In genomic region chr19:41327076-41327475, GRCh38 we compare ENCODE assay signal across 1 cellular context.
TF ChIP-seq lines count a peak whose summit lies in the region.

No MANE protein-coding gene starts in this region.

TF ChIP-seq in WTC11, 78 proteins besides CTCF, POLR2A, EP300 and RAD21 (continued from another document):
- TF ChIP-seq ZSCAN18 (CRISPR knock-in tag; IDR thresholded peaks at IDR 0.05), result no peak
- no peak for TF ChIP-seq ZMAT4 (CRISPR knock-in tag; IDR thresholded peaks at IDR 0.05)
- TF ChIP-seq NFYB (CRISPR knock-in tag; conservative IDR thresholded peaks at IDR 0.05; ENCODE audit: low read depth), result no peak
- TF ChIP-seq NR3C1 (CRISPR knock-in tag; conservative IDR thresholded peaks at IDR 0.05; ENCODE audit: low read depth), result no peak
- TF ChIP-seq HMGXB4 (CRISPR knock-in tag; IDR thresholded peaks at IDR 0.05), result no peak
- TF ChIP-seq, protein P1, sequence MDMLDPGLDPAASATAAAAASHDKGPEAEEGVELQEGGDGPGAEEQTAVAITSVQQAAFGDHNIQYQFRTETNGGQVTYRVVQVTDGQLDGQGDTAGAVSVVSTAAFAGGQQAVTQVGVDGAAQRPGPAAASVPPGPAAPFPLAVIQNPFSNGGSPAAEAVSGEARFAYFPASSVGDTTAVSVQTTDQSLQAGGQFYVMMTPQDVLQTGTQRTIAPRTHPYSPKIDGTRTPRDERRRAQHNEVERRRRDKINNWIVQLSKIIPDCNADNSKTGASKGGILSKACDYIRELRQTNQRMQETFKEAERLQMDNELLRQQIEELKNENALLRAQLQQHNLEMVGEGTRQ (CRISPR knock-in tag; IDR thresholded peaks at IDR 0.05), result no peak
- TF ChIP-seq JAZF1 (CRISPR knock-in tag; IDR thresholded peaks at IDR 0.05), result no peak
- no peak for TF ChIP-seq ELF4 (CRISPR knock-in tag; IDR thresholded peaks at IDR 0.05; ENCODE audit: low read depth)
- no peak for TF ChIP-seq TP53 (CRISPR knock-in tag; IDR thresholded peaks at IDR 0.05)
- no peak for TF ChIP-seq MLX (CRISPR knock-in tag; IDR thresholded peaks at IDR 0.05)
- no peak for TF ChIP-seq ATF3 (CRISPR knock-in tag; conservative IDR thresholded peaks at IDR 0.05)
- TF ChIP-seq ZNF232 (CRISPR knock-in tag; IDR thresholded peaks at IDR 0.05), result no peak
